Comparison of ENCODE assay signal across 10 cellular contexts in the genomic region with DNA sequence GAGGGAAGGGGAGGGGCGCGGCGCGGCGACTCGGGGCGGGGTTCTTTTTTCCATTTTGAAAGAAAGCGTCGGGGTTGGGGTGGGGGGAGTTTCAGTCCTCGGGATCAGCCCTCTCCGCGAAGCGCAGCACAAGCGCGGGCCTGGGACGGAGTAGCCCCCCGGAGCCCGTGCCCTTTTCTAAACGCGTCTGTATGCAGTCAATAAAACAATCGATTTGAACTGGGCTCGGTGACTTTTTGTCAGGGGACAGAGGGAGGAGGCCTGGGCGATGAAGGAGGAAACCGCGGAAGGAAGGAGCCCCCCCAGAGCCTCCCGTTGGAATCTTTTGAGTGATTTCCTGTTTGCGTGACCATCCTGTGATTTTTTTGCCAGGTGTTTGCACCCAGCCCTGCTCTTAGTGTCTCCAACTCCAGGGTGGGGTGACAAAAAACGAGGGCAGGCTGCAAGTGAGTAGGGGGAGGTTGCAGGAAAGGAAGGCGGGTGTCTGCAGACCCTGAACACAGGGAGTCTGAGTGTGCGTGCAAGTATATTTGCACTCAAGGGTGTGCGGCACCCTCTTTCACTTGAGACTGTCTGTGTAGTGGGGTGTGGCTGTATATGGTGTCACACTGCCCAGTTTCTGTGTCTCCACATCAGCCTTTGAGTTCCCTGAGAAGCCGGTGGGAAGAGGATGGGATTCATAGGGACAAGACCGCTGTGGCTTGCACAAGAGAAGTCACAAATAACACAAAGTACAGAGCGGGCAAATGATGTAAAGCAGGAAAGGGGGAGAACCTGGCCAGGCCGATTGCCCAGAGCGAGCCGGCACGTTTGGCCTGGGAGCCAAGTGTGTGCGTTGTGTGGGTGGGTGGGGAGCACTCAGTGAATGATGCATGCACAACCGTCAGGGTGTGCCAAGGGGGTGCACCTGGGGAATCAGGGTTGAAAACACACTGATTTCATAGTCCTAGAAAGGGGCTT. TPM values are rescaled to one million over a fixed set of nuclear protein-coding genes. Genes with fewer than 3 reads are reported as not detected.
DNase-seq lines count a peak whose midpoint lies in the region; ATAC-seq and TF ChIP-seq lines count a peak whose summit lies in the region.
"Had no signal": no experiment of that assay in that cellular context is flagged by ENCODE, and none has a peak within 500 bp of the region (broad histone marks: within the 10 kb centered on the region; RNA-seq: fewer than 3 reads in every experiment).

No MANE protein-coding gene starts in this region.

- 30% methylated on average over 26 of the region's 40 CpGs for WGBS in hepatocyte (ENCODE audit: low lambda C conversion rate, missing lambda C conversion rate)

- peaks cover 8% of the 10 kb centered on the region in 2 donors for H3K36me3 Mint-ChIP-seq in stimulated activated naive B cell treated with anti-CD40 and anti-IgM and Interleukin-4, amounts not matched to agents 10 μg/mL and 1 μg/mL and 100 μg/mL, for 72 hours

- no peak for TF ChIP-seq CTCF in VCaP (conservative IDR thresholded peaks at IDR 0.05)
- TF ChIP-seq CTCF in hepatocyte (IDR thresholded peaks at IDR 0.05; ENCODE audit: poor library complexity), result no peak

- peak in 1 of 2 donors; percentile 15 for ATAC-seq in stimulated activated naive B cell treated with anti-CD40 and anti-IgM and Interleukin-4, amounts not matched to agents 10 μg/mL and 1 μg/mL and 100 μg/mL, for 72 hours (replicated peaks)
- ATAC-seq in GM18867 (IDR thresholded peaks at IDR 0.05; ENCODE audit: unreplicated experiment), result no peak

- H3K9me3 ChIP-seq in hepatocyte (ENCODE audit: low read depth), result no peaks in the 10 kb centered on the region

- H3K4me3 ChIP-seq in hepatocyte, result peak overlapping the region; percentile 32

- H3K4me1 Mint-ChIP-seq in stimulated activated naive B cell treated with anti-CD40 and anti-IgM and Interleukin-4, amounts not matched to agents 10 μg/mL and 1 μg/mL and 100 μg/mL, for 72 hours, result peaks cover 31 to 49% of the 10 kb centered on the region in 2 donors

- peaks cover 63% of the 10 kb centered on the region for H3K27me3 ChIP-seq in hepatocyte

- peaks cover 20% of the 10 kb centered on the region for H3K4me1 ChIP-seq in hepatocyte (ENCODE audit: insufficient read depth)

- H2AFZ ChIP-seq in hepatocyte, result peak overlapping the region; percentile 51

- peak overlapping the region; percentile 84 for H3K27ac Mint-ChIP-seq in stimulated activated naive B cell treated with anti-CD40 and anti-IgM and Interleukin-4, amounts not matched to agents 10 μg/mL and 1 μg/mL and 100 μg/mL, for 72 hours

- peak overlapping the region; percentile 76 to 81 for H3K4me3 Mint-ChIP-seq in stimulated activated naive B cell treated with anti-CD40 and anti-IgM and Interleukin-4, amounts not matched to agents 10 μg/mL and 1 μg/mL and 100 μg/mL, for 72 hours

- no peaks in the 10 kb centered on the region for H3K79me2 ChIP-seq in hepatocyte

- DNase-seq in NCI-H1417 (lab: John Stamatoyannopoulos, UW) (peak; percentile 44 to 88 (median 83)), NCI-H1417 treated with DMSO at 0.1 percent for 48 hours (lab: John Stamatoyannopoulos, UW) (no peak), hepatocyte (ENCODE audit: low spot score) (no peak), SKM-1 treated with dmso at 0.1 percent for 144 hours (lab: John Stamatoyannopoulos, UW; ENCODE audit: unreplicated experiment) (no peak), NCI-H2107 treated with DMSO at 0.1 percent for 48 hours (lab: John Stamatoyannopoulos, UW; ENCODE audit: unreplicated experiment) (no peak)
- no peak for DNase-seq in stimulated activated naive B cell treated with anti-CD40 and anti-IgM and Interleukin-4, amounts not matched to agents 10 μg/mL and 1 μg/mL and 100 μg/mL, for 72 hours

- H3K9me2 ChIP-seq in hepatocyte (replicated peaks; ENCODE audit: insufficient read depth), result no peaks in the 10 kb centered on the region

- no peaks in the 10 kb centered on the region for H4K20me1 ChIP-seq in hepatocyte (ENCODE audit: insufficient read depth, poor library complexity, severe bottlenecking)

- H3K9me3 Mint-ChIP-seq in stimulated activated naive B cell treated with anti-CD40 and anti-IgM and Interleukin-4, amounts not matched to agents 10 μg/mL and 1 μg/mL and 100 μg/mL, for 72 hours, result peaks cover 0 to 4% of the 10 kb centered on the region in 2 donors

- H3K4me2 ChIP-seq in hepatocyte, result peak overlapping the region; percentile 96

- H3K36me3 ChIP-seq in hepatocyte (replicated peaks; ENCODE audit: insufficient read depth, low read depth), result no peaks in the 10 kb centered on the region

- peaks cover 65 to 81% of the 10 kb centered on the region in 2 donors for H3K27me3 Mint-ChIP-seq in stimulated activated naive B cell treated with anti-CD40 and anti-IgM and Interleukin-4, amounts not matched to agents 10 μg/mL and 1 μg/mL and 100 μg/mL, for 72 hours

- peak overlapping the region; percentile 78 for H3K27ac ChIP-seq in VCaP
- H3K27ac ChIP-seq in hepatocyte, result peak overlapping the region; percentile 46
- H3K27ac ChIP-seq: 22Rv1 had no signal

RNA-seq across cellular contexts. Expression of a gene that starts 6.5 kb away (rescaled TPM):
- 1.7 TPM in 1 of 2 replicates, not detected in the other for total RNA-seq in hepatocyte
- 0.13 TPM in 1 of 2 replicates, not detected in the other for polyA plus RNA-seq in hepatocyte

RNA-seq across cellular contexts. Expression of a gene that starts 36.6 kb away (rescaled TPM):
- total RNA-seq in hepatocyte, result 31.4 and 36.4 TPM in 2 replicates
- polyA plus RNA-seq in hepatocyte, result 27.8 and 32.0 TPM in 2 replicates

RNA-seq across cellular contexts. Expression of a gene that starts 54.5 kb away (rescaled TPM):
- total RNA-seq in hepatocyte, result not detected in 2 replicates
- not detected in 2 replicates for polyA plus RNA-seq in hepatocyte
- total RNA-seq: left colon had no signal

Comparison
In these comparisons a context has a peak if more than half of its experiments do, and no peak if none do; other contexts are left out.
1. DNase-seq: peak in NCI-H1417 (3 of 3); none in NCI-H1417 treated with DMSO at 0.1 percent for 48 hours (single experiment), hepatocyte (single experiment), stimulated activated naive B cell treated with anti-CD40 and anti-IgM and Interleukin-4, amounts not matched to agents 10 μg/mL and 1 μg/mL and 100 μg/mL, for 72 hours (single experiment), SKM-1 treated with dmso at 0.1 percent for 144 hours (single experiment) and NCI-H2107 treated with DMSO at 0.1 percent for 48 hours (single experiment).